ENCODE assay signal across 27 cellular contexts in the genomic region with DNA sequence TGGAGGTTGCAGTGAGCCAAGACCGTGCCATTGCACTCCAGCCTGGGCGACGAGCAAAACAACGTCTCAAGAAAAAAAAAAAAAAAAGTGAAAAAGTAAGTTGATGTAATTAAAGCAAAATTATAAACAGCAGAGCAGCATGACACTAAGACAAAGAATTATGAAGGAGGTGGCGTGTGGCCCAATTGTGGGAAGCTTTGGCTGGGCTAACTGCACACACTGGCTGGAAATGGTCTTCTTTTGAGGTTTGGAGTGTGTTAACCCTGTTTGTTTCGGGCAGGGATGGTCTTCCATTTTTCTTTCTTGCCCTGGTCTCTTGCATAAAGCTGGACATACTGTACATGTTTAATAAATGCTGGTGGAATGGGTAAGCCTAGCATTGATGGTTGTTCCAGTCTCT. TPM values are rescaled to one million over a fixed set of nuclear protein-coding genes. Genes with fewer than 3 reads are reported as not detected.
"Had no signal": no experiment of that assay in that cellular context is flagged by ENCODE, and none has a peak within 500 bp of the region (broad histone marks: within the 10 kb centered on the region; RNA-seq: fewer than 3 reads in every experiment).

No MANE protein-coding gene starts in this region.

- H3K27ac Mint-ChIP-seq: activated CD4-positive, alpha-beta memory T cell treated with anti-CD3 and anti-CD28 coated beads, Interleukin-2, amount 10 ng/mL, durations not matched to agents 7 days and 5 days; activated CD8-positive, alpha-beta memory T cell treated with anti-CD3 and anti-CD28 coated beads, Interleukin-2, amount 10 ng/mL, durations not matched to agents 7 days and 5 days; activated naive CD8-positive, alpha-beta T cell treated with anti-CD3 and anti-CD28 coated beads for 36 hours; activated T-helper 17 cell treated with anti-CD3 and anti-CD28 coated beads, Interleukin-2, amount 50 U/mL, for 72 hours; T-cell had no signal

- H3K27ac ChIP-seq: dorsolateral prefrontal cortex, epithelial cell of prostate, left lung, pancreas, tibial artery had no signal

- ATAC-seq: activated CD8-positive, alpha-beta memory T cell treated with anti-CD3 and anti-CD28 coated beads, Interleukin-2, amount 10 ng/mL, durations not matched to agents 7 days and 5 days; activated T-helper 17 cell treated with anti-CD3 and anti-CD28 coated beads, Interleukin-2, amount 50 U/mL, for 72 hours; body of pancreas; left lung; pancreas; T-cell had no signal

- H3K9me3 Mint-ChIP-seq: activated CD4-positive, alpha-beta memory T cell treated with anti-CD3 and anti-CD28 coated beads, Interleukin-2, amount 10 ng/mL, durations not matched to agents 7 days and 5 days; activated naive CD8-positive, alpha-beta T cell treated with anti-CD3 and anti-CD28 coated beads for 36 hours; activated T-helper 17 cell treated with anti-CD3 and anti-CD28 coated beads, Interleukin-2, amount 50 U/mL, for 72 hours; T-cell had no signal

- H3K4me1 ChIP-seq: pancreas had no signal

- H3K9me3 ChIP-seq: body of pancreas, left lung, pancreas, sigmoid colon, tibial artery had no signal

- H3K27me3 ChIP-seq: body of pancreas, pancreas, sigmoid colon, tibial artery had no signal

- FAIRE-seq: colon, keratinocyte, pancreas, urothelium cell line had no signal

- H3K4me3 ChIP-seq: body of pancreas, dorsolateral prefrontal cortex, left lung, pancreas, sigmoid colon, tibial artery had no signal

- DNase-seq: activated CD4-positive, alpha-beta memory T cell treated with anti-CD3 and anti-CD28 coated beads, Interleukin-2, amount 10 ng/mL, durations not matched to agents 7 days and 5 days; activated CD4-positive, alpha-beta T cell treated with anti-CD3 and anti-CD28 coated beads for 48 hours; activated CD4-positive, CD25-positive, alpha-beta regulatory T cell; activated CD8-positive, alpha-beta memory T cell treated with anti-CD3 and anti-CD28 coated beads, Interleukin-2, amount 10 ng/mL, durations not matched to agents 7 days and 5 days; activated naive CD4-positive, alpha-beta T cell; activated naive CD8-positive, alpha-beta T cell treated with anti-CD3 and anti-CD28 coated beads for 36 hours; activated T-cell treated with anti-CD3 and anti-CD28 coated beads, Interleukin-2, amount 50 U/mL, for 1 hour; amniotic stem cell; body of pancreas; caudate nucleus; dorsolateral prefrontal cortex; foreskin melanocyte; glutamatergic neuron; hippocampal formation; left lung; pancreas; sigmoid colon; stimulated activated CD4-positive, alpha-beta T cell treated with anti-CD3 and anti-CD28 coated beads, Interleukin-4, amount 100 ng/mL, for 4 hours; stimulated activated naive CD4-positive, alpha-beta T cell treated with Interleukin-2 at 50 U/mL for 16 hours; T-cell; T-helper 9 cell; tibial artery had no signal

- H3K4me3 Mint-ChIP-seq: activated CD4-positive, alpha-beta memory T cell treated with anti-CD3 and anti-CD28 coated beads, Interleukin-2, amount 10 ng/mL, durations not matched to agents 7 days and 5 days; activated CD8-positive, alpha-beta memory T cell treated with anti-CD3 and anti-CD28 coated beads, Interleukin-2, amount 10 ng/mL, durations not matched to agents 7 days and 5 days; activated naive CD8-positive, alpha-beta T cell treated with anti-CD3 and anti-CD28 coated beads for 36 hours; activated T-helper 17 cell treated with anti-CD3 and anti-CD28 coated beads, Interleukin-2, amount 50 U/mL, for 72 hours had no signal

- H3K36me3 Mint-ChIP-seq: activated CD8-positive, alpha-beta memory T cell treated with anti-CD3 and anti-CD28 coated beads, Interleukin-2, amount 10 ng/mL, durations not matched to agents 7 days and 5 days; activated naive CD8-positive, alpha-beta T cell treated with anti-CD3 and anti-CD28 coated beads for 36 hours had no signal

- H3K36me3 ChIP-seq: left lung, pancreas, sigmoid colon, tibial artery had no signal

RNA-seq across cellular contexts. Expression of gene RAP1GAP2, which starts 54.8 kb away (rescaled TPM):
- total RNA-seq: activated naive CD8-positive, alpha-beta T cell treated with anti-CD3 and anti-CD28 coated beads for 36 hours had no signal
